17 cellular contexts compared by ENCODE assay signal in the genomic region with DNA sequence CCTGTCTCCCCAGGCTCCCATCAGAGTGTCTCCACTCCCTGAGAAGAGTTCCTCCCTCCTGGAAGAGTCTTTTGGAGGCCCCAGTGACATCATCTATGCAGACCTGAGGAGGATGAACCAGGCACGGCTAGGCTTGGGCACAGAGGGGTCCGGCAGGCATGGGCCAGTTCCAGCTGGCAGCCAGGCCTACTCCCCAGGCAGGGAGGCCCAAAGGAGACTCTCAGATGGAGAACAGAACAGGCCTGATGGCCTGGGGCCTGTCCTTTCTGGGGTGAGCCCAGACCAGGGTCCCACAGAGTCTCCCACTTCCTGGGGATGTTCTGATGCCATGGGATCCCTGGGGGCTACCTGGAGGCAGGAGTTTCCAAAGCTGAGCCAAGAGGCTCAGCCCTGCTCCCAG. TPM values are rescaled to one million over a fixed set of nuclear protein-coding genes. Genes with fewer than 3 reads are reported as not detected.
"Had no signal": no experiment of that assay in that cellular context is flagged by ENCODE, and none has a peak within 500 bp of the region (broad histone marks: within the 10 kb centered on the region; RNA-seq: fewer than 3 reads in every experiment).

No MANE protein-coding gene starts in this region.

- H3K27me3 Mint-ChIP-seq: activated B cell treated with CpG ODN at 0.5 μM for 24 hours, progenitor cell of endocrine pancreas had no signal

- ATAC-seq: foreskin keratinocyte; natural killer cell treated with Interleukin-12 subunit alpha and Interleukin-12 subunit beta and Interleukin-15 and Interleukin-18, amount 100 ng/mL, for 72 hours had no signal

- FAIRE-seq: TTC549 had no signal

- DNase-seq: activated B cell treated with CpG ODN at 0.5 μM for 24 hours; activated CD4-positive, alpha-beta T cell treated with anti-CD3 and anti-CD28 coated beads for 48 hours; activated naive CD4-positive, alpha-beta T cell treated with anti-CD3 and anti-CD28 coated beads, Interleukin-2, amount 50 U/mL, for 16 hours; central memory CD4-positive, alpha-beta T cell; cortex of kidney; effector CD8-positive, alpha-beta T cell; foreskin keratinocyte; occipital lobe; uterus had no signal

- H3K4me1 ChIP-seq: foreskin keratinocyte, uterus had no signal

- H3K4me2 ChIP-seq: smooth muscle cell had no signal

- H3K9me3 ChIP-seq: right atrium auricular region, uterus had no signal

- H3K27ac ChIP-seq: foreskin keratinocyte, right atrium auricular region, uterus had no signal

- H3K27me3 ChIP-seq: foreskin keratinocyte, right atrium auricular region, uterus had no signal

- H3K9me3 Mint-ChIP-seq: activated B cell treated with CpG ODN at 0.5 μM for 24 hours; natural killer cell treated with Interleukin-12 subunit alpha and Interleukin-12 subunit beta and Interleukin-15 and Interleukin-18, amount 100 ng/mL, for 72 hours; T-helper 1 cell treated with Interleukin-12 subunit alpha and Interleukin-12 subunit beta and Interleukin-4 antibody, amounts not matched to agents 30 μg/mL and 1 μg/mL, for 36 hours had no signal

- H3K36me3 Mint-ChIP-seq: natural killer cell treated with Interleukin-12 subunit alpha and Interleukin-12 subunit beta and Interleukin-15 and Interleukin-18, amount 100 ng/mL, for 72 hours had no signal

- H3K36me3 ChIP-seq: right atrium auricular region, uterus had no signal

- H3K27ac Mint-ChIP-seq: activated B cell treated with CpG ODN at 0.5 μM for 24 hours; natural killer cell treated with Interleukin-12 subunit alpha and Interleukin-12 subunit beta and Interleukin-15 and Interleukin-18, amount 100 ng/mL, for 72 hours had no signal

- H3K4me3 ChIP-seq: right atrium auricular region, smooth muscle cell, uterus had no signal

- H3K4me1 Mint-ChIP-seq: activated B cell treated with CpG ODN at 0.5 μM for 24 hours had no signal

- H3K4me3 Mint-ChIP-seq: activated B cell treated with CpG ODN at 0.5 μM for 24 hours; natural killer cell treated with Interleukin-12 subunit alpha and Interleukin-12 subunit beta and Interleukin-15 and Interleukin-18, amount 100 ng/mL, for 72 hours; T-helper 1 cell treated with Interleukin-12 subunit alpha and Interleukin-12 subunit beta and Interleukin-4 antibody, amounts not matched to agents 30 μg/mL and 1 μg/mL, for 36 hours had no signal

RNA-seq across cellular contexts. Expression of a gene that starts 8.5 kb away (rescaled TPM):
- total RNA-seq: activated B cell treated with CpG ODN at 0.5 μM for 24 hours; foreskin keratinocyte; lower leg skin; mesenteric fat pad; natural killer cell treated with Interleukin-12 subunit alpha and Interleukin-12 subunit beta and Interleukin-15 and Interleukin-18, amount 100 ng/mL, for 72 hours; occipital lobe; progenitor cell of endocrine pancreas; right atrium auricular region; smooth muscle cell; uterus had no signal
- polyA plus RNA-seq: foreskin keratinocyte had no signal
